In the genomic region with DNA sequence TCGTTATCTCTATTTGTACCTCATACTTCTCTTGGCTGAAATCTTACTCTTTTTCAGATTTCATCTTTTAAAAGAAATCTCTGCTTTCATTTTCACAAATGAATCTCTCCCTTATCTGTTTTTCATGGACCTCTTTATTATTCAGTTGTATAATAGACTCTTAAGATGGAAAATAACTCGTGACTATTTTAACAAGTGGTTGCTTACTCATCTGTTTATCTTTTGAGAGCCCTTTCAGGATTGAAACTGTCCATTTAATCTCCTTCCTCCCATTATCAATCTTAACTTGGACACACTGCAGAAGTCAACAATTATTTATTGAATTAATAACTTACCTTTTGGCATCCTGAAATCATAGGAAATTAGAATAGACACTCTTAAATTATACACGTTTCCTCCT, we compare ENCODE assay signal across 18 cellular contexts.
DNase-seq lines count a peak whose midpoint lies in the region; ATAC-seq, FAIRE-seq and TF ChIP-seq lines count a peak whose summit lies in the region.
"Had no signal": no experiment of that assay in that cellular context is flagged by ENCODE, and none has a peak within 500 bp of the region (broad histone marks: within the 10 kb centered on the region; RNA-seq: fewer than 3 reads in every experiment).

No MANE protein-coding gene starts in this region.

- 21% methylated on average over 3 of the region's 3 CpGs for WGBS in HepG2 (ENCODE audit: low lambda C conversion rate)
- WGBS in right lobe of liver (ENCODE audit: insufficient coverage, low coverage, low lambda C conversion rate, missing lambda C conversion rate) = 77% methylated on average over 3 of the region's 3 CpGs

- no peak overlapping the region for H3K4me3 Mint-ChIP-seq in activated CD4-positive, alpha-beta T cell treated with anti-CD3 and anti-CD28 coated beads, Interleukin-2, amount 10 ng/mL, durations not matched to agents 7 days and 5 days
- H3K4me3 Mint-ChIP-seq: CD8-positive, alpha-beta memory T cell; HFFc6 had no signal

- no peaks in the 10 kb centered on the region; a peak in 1 of 5 replicates for H3K27me3 ChIP-seq in HepG2 (ENCODE audit: control insufficient read depth in 1 of 2, insufficient read depth in 2 of 2, low read length in 2 of 2)
- H3K27me3 ChIP-seq in right lobe of liver = no peaks in the 10 kb centered on the region
- H3K27me3 ChIP-seq in PC-9 (ENCODE audit: insufficient read depth, low read depth) = no peaks in the 10 kb centered on the region
- H3K27me3 ChIP-seq: BLaER1 had no signal

- POLR2A ChIA-PET in HepG2 (lab: Yijun Ruan, JAX) (no interaction called here), PC-9 (lab: Charles Lee; ENCODE audit: unreplicated experiment) (no interaction called here)
- POLR2A ChIA-PET in activated CD4-positive, alpha-beta T cell treated with anti-CD3 and anti-CD28 coated beads, Interleukin-2, amount 10 ng/mL, durations not matched to agents 7 days and 5 days (lab: Charles Lee) = no interaction called here

- in situ Hi-C loops in HepG2 (cut with HindIII; ENCODE audit: extremely low pct_ligation_motif_present, low pct_unique_long_range_greater_than_20kb) = no loop called here

- H3K27ac Mint-ChIP-seq in activated CD4-positive, alpha-beta T cell treated with anti-CD3 and anti-CD28 coated beads, Interleukin-2, amount 10 ng/mL, durations not matched to agents 7 days and 5 days = no peak overlapping the region
- H3K27ac Mint-ChIP-seq: CD8-positive, alpha-beta memory T cell; HFFc6 had no signal

- H3K4me3 ChIP-seq in HepG2 (replicated peaks in 1 of 3; ENCODE audit: insufficient read depth in 1 of 3, low read depth in 2 of 3, low read length in 3 of 3) = no peak overlapping the region
- H3K4me3 ChIP-seq in right lobe of liver = no peak overlapping the region
- no peak overlapping the region for H3K4me3 ChIP-seq in PC-9
- H3K4me3 ChIP-seq: BLaER1, HAP-1 had no signal

- H3K9me3 ChIP-seq in HepG2 (ENCODE audit: low read length) (no peaks in the 10 kb centered on the region), right lobe of liver (no peaks in the 10 kb centered on the region), PC-9 (ENCODE audit: insufficient read depth, low read depth) (no peaks in the 10 kb centered on the region)
- H3K9me3 ChIP-seq: BLaER1, HAP-1 had no signal

- no peak for ATAC-seq in HepG2
- no peak for ATAC-seq in right lobe of liver
- no peak for ATAC-seq in HG03521 (IDR thresholded peaks at IDR 0.05; ENCODE audit: unreplicated experiment)

- no peaks in the 10 kb centered on the region for H3K9me2 ChIP-seq in PC-9 (ENCODE audit: insufficient read depth)

- DNase-seq in HepG2 (ENCODE audit: low spot score) (no peak), right lobe of liver (no peak), PC-9 (no peak), iris pigment epithelial cell (ENCODE audit: low read depth) (peak; percentile 19), amniotic stem cell (lab: John Stamatoyannopoulos, UW) (no peak)
- DNase-seq in activated CD4-positive, alpha-beta T cell treated with anti-CD3 and anti-CD28 coated beads, Interleukin-2, amount 10 ng/mL, durations not matched to agents 7 days and 5 days = no peak
- DNase-seq: 8988T; AML-193; CD8-positive, alpha-beta memory T cell; DND-41; GF-D8; HFFc6 had no signal

- BruUV-seq in HepG2 (replicated peaks; lab: Mats Ljungman, UMichigan) = no TSS peak
- BruUV-seq in PC-9 (replicated peaks; lab: Mats Ljungman, UMichigan) = no TSS peak

- H3K9me3 Mint-ChIP-seq in activated CD4-positive, alpha-beta T cell treated with anti-CD3 and anti-CD28 coated beads, Interleukin-2, amount 10 ng/mL, durations not matched to agents 7 days and 5 days = no peaks in the 10 kb centered on the region

- FAIRE-seq in HepG2 (lab: Jason Lieb, UNC) = no peak
- FAIRE-seq: GM19239, H1 had no signal

- no peak overlapping the region for H3K27ac ChIP-seq in HepG2 (ENCODE audit: extremely low read length, insufficient read depth, low read length)
- H3K27ac ChIP-seq in right lobe of liver = no peak overlapping the region
- no peak overlapping the region for H3K27ac ChIP-seq in PC-9
- H3K27ac ChIP-seq: BLaER1, KMS-11 had no signal

- no peaks in the 10 kb centered on the region for H3K36me3 Mint-ChIP-seq in activated CD4-positive, alpha-beta T cell treated with anti-CD3 and anti-CD28 coated beads, Interleukin-2, amount 10 ng/mL, durations not matched to agents 7 days and 5 days (ENCODE audit: low read depth)
- H3K36me3 Mint-ChIP-seq: CD8-positive, alpha-beta memory T cell had no signal

- TF ChIP-seq RAD21 in HepG2 (CRISPR knock-in tag; IDR thresholded peaks at IDR 0.05) = no peak

- no peaks in the 10 kb centered on the region for H3F3A ChIP-seq in PC-9 (ENCODE audit: insufficient read depth, low read depth)

- H3K36me3 ChIP-seq in HepG2 (replicated peaks in 1 of 2; ENCODE audit: control insufficient read depth in 1 of 2, insufficient read depth in 2 of 2, low read length in 2 of 2) = no peaks in the 10 kb centered on the region
- peaks cover 0 to 16% (median 11%) of the 10 kb centered on the region in 4 donors for H3K36me3 ChIP-seq in right lobe of liver
- H3K36me3 ChIP-seq in PC-9 (ENCODE audit: low read depth) = no peaks in the 10 kb centered on the region
- H3K36me3 ChIP-seq: BLaER1, HAP-1 had no signal

- no peak for TF ChIP-seq EP300 in HepG2 (IDR thresholded peaks at IDR 0.05; ENCODE audit: low read depth in 2 of 2, low read length in 2 of 2)
- TF ChIP-seq EP300 in HepG2 (CRISPR knock-in tag; IDR thresholded peaks at IDR 0.05; ENCODE audit: borderline replicate concordance) = no peak

- H4K20me1 ChIP-seq in HepG2 (ENCODE audit: insufficient read depth, low read length) = no peaks in the 10 kb centered on the region
- no peaks in the 10 kb centered on the region for H4K20me1 ChIP-seq in PC-9 (ENCODE audit: insufficient read depth)
- H4K20me1 ChIP-seq: BLaER1 had no signal

- no peak for TF ChIP-seq CTCF in HepG2 (CRISPR knock-in tag; IDR thresholded peaks at IDR 0.05)
- no peak for TF ChIP-seq CTCF in right lobe of liver (IDR thresholded peaks at IDR 0.05)
- TF ChIP-seq CTCF in PC-9 (conservative IDR thresholded peaks at IDR 0.05) = no peak

- H3K27me3 Mint-ChIP-seq in activated CD4-positive, alpha-beta T cell treated with anti-CD3 and anti-CD28 coated beads, Interleukin-2, amount 10 ng/mL, durations not matched to agents 7 days and 5 days = no peaks in the 10 kb centered on the region

- H3K4me1 Mint-ChIP-seq in activated CD4-positive, alpha-beta T cell treated with anti-CD3 and anti-CD28 coated beads, Interleukin-2, amount 10 ng/mL, durations not matched to agents 7 days and 5 days = no peaks in the 10 kb centered on the region
- H3K4me1 Mint-ChIP-seq: CD8-positive, alpha-beta memory T cell had no signal

- H3K9ac ChIP-seq in HepG2 (ENCODE audit: insufficient read depth, low read depth, low read length) = no peak overlapping the region
- H3K9ac ChIP-seq: BLaER1, KMS-11 had no signal

- TF ChIP-seq POLR2A in HepG2 (IDR thresholded peaks at IDR 0.05; ENCODE audit: insufficient read depth in 1 of 2, low read depth in 2 of 2, low read length in 2 of 2) = no peak
- TF ChIP-seq POLR2A in right lobe of liver (IDR thresholded peaks at IDR 0.05) = no peak

- intact Hi-C loops in HepG2 (cut with micrococcal nuclease; ENCODE audit: unreplicated experiment) = no loop called here
- intact Hi-C loops in right lobe of liver (cut with DNase I) = no loop called here
- intact Hi-C loops in PC-9 (cut with micrococcal nuclease; ENCODE audit: unreplicated experiment) = no loop called here

- H3K79me2 ChIP-seq in HepG2 (ENCODE audit: insufficient read depth, low read length) = no peaks in the 10 kb centered on the region
- H3K79me2 ChIP-seq in PC-9 (ENCODE audit: low read depth) = no peaks in the 10 kb centered on the region

- CTCF ChIA-PET in HepG2 (lab: Yijun Ruan, JAX; ENCODE audit: low intra/inter-chr PET ratio, low total read pairs) = no interaction called here
- CTCF ChIA-PET in PC-9 (lab: Charles Lee) = no interaction called here
- CTCF ChIA-PET in activated CD4-positive, alpha-beta T cell treated with anti-CD3 and anti-CD28 coated beads, Interleukin-2, amount 10 ng/mL, durations not matched to agents 7 days and 5 days (lab: Charles Lee) = no interaction called here

- H2AFZ ChIP-seq in HepG2 (ENCODE audit: low read length) (no peak overlapping the region), PC-9 (0 out of 2 replicates have a peak overlapping the region, but pooled peaks have one; percentile 5)

- 0 out of 2 replicates have a peak overlapping the region, but pooled peaks have one; percentile 2 for H3K4me2 ChIP-seq in HepG2 (ENCODE audit: low read depth, low read length)
- no peak overlapping the region for H3K4me2 ChIP-seq in PC-9
- H3K4me2 ChIP-seq: BLaER1, KMS-11 had no signal

- H3K4me1 ChIP-seq in HepG2 (ENCODE audit: insufficient read depth, low read length) (peaks cover 9% of the 10 kb centered on the region; the same call in 1 of the 2 replicates), right lobe of liver (peaks cover 0 to 7% (median 0%) of the 10 kb centered on the region in 4 donors), PC-9 (replicated peaks; ENCODE audit: insufficient read depth) (no peaks in the 10 kb centered on the region)
- H3K4me1 ChIP-seq: BLaER1, HAP-1 had no signal

TF ChIP-seq in HepG2, 621 proteins besides CTCF, POLR2A, EP300 and RAD21 (continues in another document):
- no peak for TF ChIP-seq TCF7 (IDR thresholded peaks at IDR 0.05; ENCODE audit: low read depth)
- TF ChIP-seq, protein P1, sequence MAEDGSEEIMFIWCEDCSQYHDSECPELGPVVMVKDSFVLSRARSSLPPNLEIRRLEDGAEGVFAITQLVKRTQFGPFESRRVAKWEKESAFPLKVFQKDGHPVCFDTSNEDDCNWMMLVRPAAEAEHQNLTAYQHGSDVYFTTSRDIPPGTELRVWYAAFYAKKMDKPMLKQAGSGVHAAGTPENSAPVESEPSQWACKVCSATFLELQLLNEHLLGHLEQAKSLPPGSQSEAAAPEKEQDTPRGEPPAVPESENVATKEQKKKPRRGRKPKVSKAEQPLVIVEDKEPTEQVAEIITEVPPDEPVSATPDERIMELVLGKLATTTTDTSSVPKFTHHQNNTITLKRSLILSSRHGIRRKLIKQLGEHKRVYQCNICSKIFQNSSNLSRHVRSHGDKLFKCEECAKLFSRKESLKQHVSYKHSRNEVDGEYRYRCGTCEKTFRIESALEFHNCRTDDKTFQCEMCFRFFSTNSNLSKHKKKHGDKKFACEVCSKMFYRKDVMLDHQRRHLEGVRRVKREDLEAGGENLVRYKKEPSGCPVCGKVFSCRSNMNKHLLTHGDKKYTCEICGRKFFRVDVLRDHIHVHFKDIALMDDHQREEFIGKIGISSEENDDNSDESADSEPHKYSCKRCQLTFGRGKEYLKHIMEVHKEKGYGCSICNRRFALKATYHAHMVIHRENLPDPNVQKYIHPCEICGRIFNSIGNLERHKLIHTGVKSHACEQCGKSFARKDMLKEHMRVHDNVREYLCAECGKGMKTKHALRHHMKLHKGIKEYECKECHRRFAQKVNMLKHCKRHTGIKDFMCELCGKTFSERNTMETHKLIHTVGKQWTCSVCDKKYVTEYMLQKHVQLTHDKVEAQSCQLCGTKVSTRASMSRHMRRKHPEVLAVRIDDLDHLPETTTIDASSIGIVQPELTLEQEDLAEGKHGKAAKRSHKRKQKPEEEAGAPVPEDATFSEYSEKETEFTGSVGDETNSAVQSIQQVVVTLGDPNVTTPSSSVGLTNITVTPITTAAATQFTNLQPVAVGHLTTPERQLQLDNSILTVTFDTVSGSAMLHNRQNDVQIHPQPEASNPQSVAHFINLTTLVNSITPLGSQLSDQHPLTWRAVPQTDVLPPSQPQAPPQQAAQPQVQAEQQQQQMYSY (CRISPR knock-in tag; IDR thresholded peaks at IDR 0.05) = no peak
